8 cellular contexts compared by ENCODE assay signal in the genomic region with DNA sequence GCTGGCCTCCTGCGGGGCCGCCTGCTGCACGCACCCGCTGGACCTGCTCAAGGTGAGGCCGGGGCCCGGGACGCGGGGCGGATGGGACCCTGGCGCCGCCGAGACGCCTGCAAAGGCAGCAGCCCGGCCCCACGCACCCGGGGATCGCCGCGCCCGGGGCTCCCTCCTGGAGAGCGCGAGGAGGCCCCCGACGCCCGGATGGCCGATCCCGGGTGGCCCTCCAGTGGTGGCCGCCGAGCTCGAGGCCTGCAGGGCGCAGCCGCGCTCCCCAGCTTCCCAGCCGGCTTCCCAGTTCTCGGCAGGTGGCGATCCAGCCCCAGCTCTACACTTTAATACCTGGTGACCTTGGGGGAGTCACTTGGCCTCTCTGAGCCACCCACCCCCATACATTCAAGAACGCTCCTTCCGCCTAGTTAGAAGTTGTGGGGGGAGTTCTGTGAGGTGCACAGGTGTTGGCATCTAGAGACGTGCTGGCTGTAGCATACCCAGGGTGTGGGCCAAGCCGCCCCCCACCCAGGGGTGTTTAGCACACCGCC. TPM values are rescaled to one million over a fixed set of nuclear protein-coding genes. Genes with fewer than 3 reads are reported as not detected.
DNase-seq lines count a peak whose midpoint lies in the region; ATAC-seq and TF ChIP-seq lines count a peak whose summit lies in the region.

No MANE protein-coding gene starts in this region.

- H3K9me3 Mint-ChIP-seq in activated CD4-positive, alpha-beta memory T cell treated with anti-CD3 and anti-CD28 coated beads, Interleukin-2, amount 10 ng/mL, durations not matched to agents 7 days and 5 days = no peaks in the 10 kb centered on the region

- DNase-seq in AML-193 (lab: John Stamatoyannopoulos, UW) (peak; percentile 19), GM13977 (ENCODE audit: low spot score) (peak; percentile 72), HPDE6-E6E7 (ENCODE audit: extremely low spot score) (peak; percentile 52), left ventricle myocardium superior (peak; percentile 52), sciatic nerve (ENCODE audit: low spot score) (no peak), ecto neural progenitor cell (ENCODE audit: low spot score) (no peak), NCI-H1694 (lab: John Stamatoyannopoulos, UW) (no peak)
- no peak for DNase-seq in activated CD4-positive, alpha-beta memory T cell treated with anti-CD3 and anti-CD28 coated beads, Interleukin-2, amount 10 ng/mL, durations not matched to agents 7 days and 5 days

- peak; percentile 7 for ATAC-seq in left ventricle myocardium superior
- peak; percentile 14 for ATAC-seq in sciatic nerve

- intact Hi-C loops in left ventricle myocardium superior (cut with micrococcal nuclease) (no loop called here), sciatic nerve (cut with DNase I) (no loop called here)

- in situ Hi-C loops in GM13977 (cut with MboI; ENCODE audit: low pct_unique_long_range_greater_than_20kb, low sequenced_read_pairs, unreplicated experiment) = no loop called here

- CTCF ChIA-PET in activated CD4-positive, alpha-beta memory T cell treated with anti-CD3 and anti-CD28 coated beads, Interleukin-2, amount 10 ng/mL, durations not matched to agents 7 days and 5 days (lab: Charles Lee) = interaction anchor here (1.0 kb wide), 1 partner anchor 23 kb away, joined by 4 read pairs; no protein-coding TSS in a partner anchor

- no peaks in the 10 kb centered on the region for H3K27me3 Mint-ChIP-seq in activated CD4-positive, alpha-beta memory T cell treated with anti-CD3 and anti-CD28 coated beads, Interleukin-2, amount 10 ng/mL, durations not matched to agents 7 days and 5 days

- TF ChIP-seq CTCF in GM13977 (IDR thresholded peaks at IDR 0.05; ENCODE audit: extremely low read depth, insufficient read depth, missing control alignments) = peak; percentile 32

- POLR2A ChIA-PET in activated CD4-positive, alpha-beta memory T cell treated with anti-CD3 and anti-CD28 coated beads, Interleukin-2, amount 10 ng/mL, durations not matched to agents 7 days and 5 days (lab: Charles Lee) = interaction anchor here (0.7 to 3.8 kb wide), 5 partner anchors 9 to 130 kb away, joined by 3 to 30 read pairs (median 3); a partner anchor contains a TSS

- peaks cover 4% of the 10 kb centered on the region for H3K36me3 Mint-ChIP-seq in activated CD4-positive, alpha-beta memory T cell treated with anti-CD3 and anti-CD28 coated beads, Interleukin-2, amount 10 ng/mL, durations not matched to agents 7 days and 5 days (ENCODE audit: low read depth)

- peak overlapping the region; percentile 54 for H3K27ac Mint-ChIP-seq in activated CD4-positive, alpha-beta memory T cell treated with anti-CD3 and anti-CD28 coated beads, Interleukin-2, amount 10 ng/mL, durations not matched to agents 7 days and 5 days

- peaks cover 28% of the 10 kb centered on the region for H3K4me1 Mint-ChIP-seq in activated CD4-positive, alpha-beta memory T cell treated with anti-CD3 and anti-CD28 coated beads, Interleukin-2, amount 10 ng/mL, durations not matched to agents 7 days and 5 days

- H3K4me3 Mint-ChIP-seq in activated CD4-positive, alpha-beta memory T cell treated with anti-CD3 and anti-CD28 coated beads, Interleukin-2, amount 10 ng/mL, durations not matched to agents 7 days and 5 days = peak overlapping the region; percentile 89

RNA-seq across cellular contexts. Expression of a gene that starts 0.5 kb away (rescaled TPM):
- total RNA-seq in activated CD4-positive, alpha-beta memory T cell treated with anti-CD3 and anti-CD28 coated beads, Interleukin-2, amount 10 ng/mL, durations not matched to agents 7 days and 5 days = 10 to 100 TPM; 18.5 to 22.1 TPM
- total RNA-seq in left ventricle myocardium superior (8.6 TPM), sciatic nerve (23.0 TPM)

RNA-seq across cellular contexts. Expression of a gene that starts 9.4 kb away (rescaled TPM):
- 10 to 100 TPM; 57.2 to 59.6 TPM for total RNA-seq in activated CD4-positive, alpha-beta memory T cell treated with anti-CD3 and anti-CD28 coated beads, Interleukin-2, amount 10 ng/mL, durations not matched to agents 7 days and 5 days
- 184 TPM for total RNA-seq in left ventricle myocardium superior
- 23.6 TPM for total RNA-seq in sciatic nerve

RNA-seq across cellular contexts. Expression of a gene that starts 28.7 kb away (rescaled TPM):
- 100 to 1,000 TPM; 122 to 130 TPM for total RNA-seq in activated CD4-positive, alpha-beta memory T cell treated with anti-CD3 and anti-CD28 coated beads, Interleukin-2, amount 10 ng/mL, durations not matched to agents 7 days and 5 days
- total RNA-seq in left ventricle myocardium superior (42.1 TPM), sciatic nerve (79.8 TPM)

RNA-seq across cellular contexts. Expression of a gene that starts 28.9 kb away (rescaled TPM):
- total RNA-seq in activated CD4-positive, alpha-beta memory T cell treated with anti-CD3 and anti-CD28 coated beads, Interleukin-2, amount 10 ng/mL, durations not matched to agents 7 days and 5 days = 10 to 100 TPM; 17.5 to 17.8 TPM
- total RNA-seq in left ventricle myocardium superior = 12.0 TPM
- total RNA-seq in sciatic nerve = 31.8 TPM

RNA-seq across cellular contexts. Expression of a gene that starts 46.0 kb away (rescaled TPM):
- total RNA-seq in activated CD4-positive, alpha-beta memory T cell treated with anti-CD3 and anti-CD28 coated beads, Interleukin-2, amount 10 ng/mL, durations not matched to agents 7 days and 5 days = 10 to 100 TPM; 28.8 to 33.3 TPM
- total RNA-seq in left ventricle myocardium superior (6.2 TPM), sciatic nerve (10.2 TPM)

Comparison
In these comparisons a context has a peak if more than half of its experiments do, and no peak if none do; other contexts are left out.
1. DNase-seq: peak in AML-193 (2 of 2), GM13977 (single experiment), HPDE6-E6E7 (single experiment) and left ventricle myocardium superior (single experiment); none in activated CD4-positive, alpha-beta memory T cell treated with anti-CD3 and anti-CD28 coated beads, Interleukin-2, amount 10 ng/mL, durations not matched to agents 7 days and 5 days (single experiment), sciatic nerve (single experiment), ecto neural progenitor cell (single experiment) and NCI-H1694 (single experiment).